In genomic region chr2:66569321-66569851, GRCh38 we compare ENCODE assay signal across 10 cellular contexts.
DNase-seq lines count a peak whose midpoint lies in the region; ATAC-seq and TF ChIP-seq lines count a peak whose summit lies in the region.
"Had no signal": no experiment of that assay in that cellular context is flagged by ENCODE, and none has a peak within 500 bp of the region (broad histone marks: within the 10 kb centered on the region; RNA-seq: fewer than 3 reads in every experiment).

No MANE protein-coding gene starts in this region.

- peak overlapping the region in 7 of 11 experiments; percentile 10 to 44 (median 21); a peak in 8 of 22 replicates for H3K4me2 ChIP-seq in BLaER1 treated with 17β-estradiol and CSF1 and Interleukin-3, amounts not matched to agents 10 nM and 100 nM

- intact Hi-C loops in upper lobe of right lung (cut with DNase I) = no loop called here

- TF ChIP-seq CTCF in upper lobe of right lung (IDR thresholded peaks at IDR 0.05) = no peak

- peak; percentile 27 for DNase-seq in Jurkat, Clone E6-1 (ENCODE audit: low read depth, low spot score)
- DNase-seq in OCI-M1 (lab: John Stamatoyannopoulos, UW) = peak; percentile 4
- DNase-seq in left kidney (ENCODE audit: low read depth, low spot score) = peak; percentile 97
- DNase-seq in SW 1271 (lab: John Stamatoyannopoulos, UW) = no peak
- no peak for DNase-seq in upper lobe of right lung
- DNase-seq: activated T-cell treated with anti-CD3 and anti-CD28 coated beads, Interleukin-2, amount 50 U/mL, for 24 hours; stimulated activated CD4-positive, alpha-beta T cell treated with anti-CD3 and anti-CD28 coated beads, Interleukin-15, amount 100 ng/mL, for 24 hours had no signal

- no peak overlapping the region for H3K4me3 ChIP-seq in BLaER1 treated with 17β-estradiol and CSF1 and Interleukin-3, amounts not matched to agents 10 nM and 100 nM
- no peak overlapping the region for H3K4me3 ChIP-seq in Jurkat, Clone E6-1 (ENCODE audit: low read length)
- no peak overlapping the region for H3K4me3 ChIP-seq in upper lobe of right lung

- no peak overlapping the region for H3K27ac ChIP-seq in BLaER1 treated with 17β-estradiol and CSF1 and Interleukin-3, amounts not matched to agents 10 nM and 100 nM
- H3K27ac ChIP-seq in upper lobe of right lung = no peak overlapping the region

- no peaks in the 10 kb centered on the region for H3K36me3 ChIP-seq in BLaER1 treated with 17β-estradiol and CSF1 and Interleukin-3, amounts not matched to agents 10 nM and 100 nM
- no peaks in the 10 kb centered on the region for H3K36me3 ChIP-seq in upper lobe of right lung

- H3K27me3 ChIP-seq in BLaER1 treated with 17β-estradiol and CSF1 and Interleukin-3, amounts not matched to agents 10 nM and 100 nM = peaks cover 12 to 33% (median 27%) of the 10 kb centered on the region in 11 experiments
- H3K27me3 ChIP-seq in upper lobe of right lung = peaks cover 12% of the 10 kb centered on the region

- H3K9me3 ChIP-seq in BLaER1 treated with 17β-estradiol and CSF1 and Interleukin-3, amounts not matched to agents 10 nM and 100 nM (replicated peaks in 1 of 11) = no peaks in the 10 kb centered on the region
- H3K9me3 ChIP-seq in upper lobe of right lung = no peaks in the 10 kb centered on the region

- ATAC-seq in GM21447 (IDR thresholded peaks at IDR 0.05; ENCODE audit: unreplicated experiment) (no peak), HG03378 (IDR thresholded peaks at IDR 0.05; ENCODE audit: unreplicated experiment) (no peak), upper lobe of right lung (no peak)

- H4K20me1 ChIP-seq in BLaER1 treated with 17β-estradiol and CSF1 and Interleukin-3, amounts not matched to agents 10 nM and 100 nM = peaks cover 0 to 5% (median 0%) of the 10 kb centered on the region in 11 experiments; a peak in 1 of 22 replicates

- no peak overlapping the region for H3K9ac ChIP-seq in BLaER1 treated with 17β-estradiol and CSF1 and Interleukin-3, amounts not matched to agents 10 nM and 100 nM

- H3K4me1 ChIP-seq in BLaER1 treated with 17β-estradiol and CSF1 and Interleukin-3, amounts not matched to agents 10 nM and 100 nM = peaks cover 0 to 9% (median 6%) of the 10 kb centered on the region in 10 experiments; a peak in 6 of 20 replicates
- peaks cover 5% of the 10 kb centered on the region for H3K4me1 ChIP-seq in upper lobe of right lung

Comparison
In these comparisons a context has a peak if more than half of its experiments do, and no peak if none do; other contexts are left out.
1. DNase-seq: peak in Jurkat, Clone E6-1 (single experiment), OCI-M1 (single experiment) and left kidney (single experiment); none in SW 1271 (0 of 2) and upper lobe of right lung (single experiment).